ENCODE assay signal across 8 cellular contexts in genomic region chr7:155380221-155380861, GRCh38.
DNase-seq lines count a peak whose midpoint lies in the region; ATAC-seq and TF ChIP-seq lines count a peak whose summit lies in the region.

No MANE protein-coding gene starts in this region.

- H3K18ac ChIP-seq in trophoblast cell (ENCODE audit: low read length) = no peak overlapping the region

- no peak for TF ChIP-seq EP300 in gastroesophageal sphincter (IDR thresholded peaks at IDR 0.05)
- TF ChIP-seq EP300 in upper lobe of left lung (IDR thresholded peaks at IDR 0.05) = no peak

- no peak overlapping the region for H2BK5ac ChIP-seq in trophoblast cell (ENCODE audit: low read depth, low read length, poor library complexity)

- no peaks in the 10 kb centered on the region for H3K9me2 ChIP-seq in GM23248 (ENCODE audit: insufficient read depth)

- H3K14ac ChIP-seq in trophoblast cell (ENCODE audit: low read length) = no peak overlapping the region

- in situ Hi-C loops in GM23248 (cut with MboI) = no loop called here

- ATAC-seq in RWPE2 (ENCODE audit: low read depth) = peak; percentile 76
- ATAC-seq in gastroesophageal sphincter = no peak
- ATAC-seq in upper lobe of left lung (ENCODE audit: low FRiP score in 2 of 2) = peak; percentile 71 to 80

- peak; percentile 77 for TF ChIP-seq CTCF in LNCaP clone FGC (IDR thresholded peaks at IDR 0.05; ENCODE audit: control insufficient read depth, extremely low read depth, insufficient read depth)
- TF ChIP-seq CTCF in RWPE2 (IDR thresholded peaks at IDR 0.05; ENCODE audit: poor library complexity, severe bottlenecking) = peak; percentile 80
- peak in 3 of 4 experiments; percentile 23 to 72 (median 54) for TF ChIP-seq CTCF in gastroesophageal sphincter (IDR thresholded peaks at IDR 0.05)
- peak; percentile 28 to 75 (median 66) for TF ChIP-seq CTCF in upper lobe of left lung (IDR thresholded peaks at IDR 0.05)

- H3K4me3 ChIP-seq in GM23248 (no peak overlapping the region), LNCaP clone FGC (ENCODE audit: low read depth, low read length) (no peak overlapping the region), RWPE2 (ENCODE audit: severe bottlenecking) (no peak overlapping the region), gastroesophageal sphincter (no peak overlapping the region), trophoblast cell (ENCODE audit: low read depth, low read length) (no peak overlapping the region), upper lobe of left lung (no peak overlapping the region)

- H3K9ac ChIP-seq in GM23248 (no peak overlapping the region), trophoblast cell (ENCODE audit: low read length) (no peak overlapping the region)

- H2AFZ ChIP-seq in GM23248 (no peak overlapping the region), trophoblast cell (ENCODE audit: insufficient read depth, low read length, poor library complexity) (no peak overlapping the region)

- TF ChIP-seq POLR2A in gastroesophageal sphincter (IDR thresholded peaks at IDR 0.05) (no peak), upper lobe of left lung (IDR thresholded peaks at IDR 0.05) (no peak)

- H3K23ac ChIP-seq in trophoblast cell (ENCODE audit: low read length) = no peak overlapping the region

- H4K91ac ChIP-seq in trophoblast cell (ENCODE audit: low read depth, low read length) = no peak overlapping the region

- H4K8ac ChIP-seq in trophoblast cell (ENCODE audit: low read depth, low read length) = no peak overlapping the region

- H3K4me2 ChIP-seq in GM23248 (ENCODE audit: unreplicated experiment) = no peak overlapping the region
- H3K4me2 ChIP-seq in trophoblast cell (ENCODE audit: low read length) = no peak overlapping the region

- WGBS in GM23248 (ENCODE audit: low coverage in 1 of 2, low lambda C conversion rate in 2 of 2, missing lambda C conversion rate in 2 of 2), 2 experiments = 1% methylated on average over 18 of the region's 18 CpGs
- 0 to 5% methylated on average over 3 to 18 of the region's 18 CpGs for WGBS in gastroesophageal sphincter (ENCODE audit: low coverage in 1 of 2), 2 donors
- no CpG with 5 or more reads among the region's 18 CpGs for WGBS in trophoblast cell (ENCODE audit: extremely low coverage, insufficient coverage, insufficient read length)
- WGBS in upper lobe of left lung, 2 donors = 4 to 5% methylated on average over 18 of the region's 18 CpGs

- no peaks in the 10 kb centered on the region for H4K20me1 ChIP-seq in GM23248 (ENCODE audit: insufficient read depth)

- no peak overlapping the region for H4K12ac ChIP-seq in trophoblast cell (ENCODE audit: low read depth, low read length)

- H3K4ac ChIP-seq in trophoblast cell (ENCODE audit: low read depth, low read length) = no peak overlapping the region

- H3K27me3 ChIP-seq in GM23248 (replicated peaks; ENCODE audit: insufficient read depth) (peaks cover 87% of the 10 kb centered on the region), RWPE2 (ENCODE audit: insufficient read depth, poor library complexity, severe bottlenecking) (peaks cover 99% of the 10 kb centered on the region), gastroesophageal sphincter (peaks cover 100% of the 10 kb centered on the region), trophoblast cell (ENCODE audit: insufficient read depth, low read length) (peaks cover 73% of the 10 kb centered on the region), upper lobe of left lung (peaks cover 0 to 82% (median 41%) of the 10 kb centered on the region in 4 donors)

- H3K36me3 ChIP-seq in GM23248 (ENCODE audit: low read depth) (no peaks in the 10 kb centered on the region), RWPE2 (ENCODE audit: low read depth) (no peaks in the 10 kb centered on the region), gastroesophageal sphincter (no peaks in the 10 kb centered on the region), trophoblast cell (ENCODE audit: control insufficient read depth in 1 of 2, insufficient read depth in 2 of 2, low read length in 2 of 2) (no peaks in the 10 kb centered on the region), upper lobe of left lung (no peaks in the 10 kb centered on the region)

- no peak overlapping the region for H2AK5ac ChIP-seq in trophoblast cell (ENCODE audit: low read length)

- H3F3A ChIP-seq in GM23248 (ENCODE audit: insufficient read depth) = no peaks in the 10 kb centered on the region

- H3K79me1 ChIP-seq in trophoblast cell (ENCODE audit: low read length) = no peaks in the 10 kb centered on the region

- H2BK120ac ChIP-seq in trophoblast cell (ENCODE audit: insufficient read depth, low read length, poor library complexity) = no peak overlapping the region

- H3K79me2 ChIP-seq in GM23248 (ENCODE audit: insufficient read depth) = no peaks in the 10 kb centered on the region
- H3K79me2 ChIP-seq in trophoblast cell (ENCODE audit: control insufficient read depth, insufficient read depth, low read length, poor library complexity) = no peaks in the 10 kb centered on the region

- H2BK12ac ChIP-seq in trophoblast cell (ENCODE audit: low read length) = no peak overlapping the region

- peak; percentile 50 for DNase-seq in EL
- peak; percentile 89 for DNase-seq in GM23248
- DNase-seq in LNCaP clone FGC (ENCODE audit: low read depth) = peak; percentile 56
- DNase-seq in RWPE2 (ENCODE audit: low spot score) = no peak
- peak; percentile 31 for DNase-seq in activated effector memory CD4-positive, alpha-beta T cell treated with Interleukin-2 at 50 U/mL for 16 hours
- DNase-seq in trophoblast cell = peak; percentile 54 to 87
- peak; percentile 33 to 73 for DNase-seq in upper lobe of left lung

- H3K9me3 ChIP-seq in GM23248 (ENCODE audit: low read depth) (no peaks in the 10 kb centered on the region), RWPE2 (ENCODE audit: severe bottlenecking) (no peaks in the 10 kb centered on the region), gastroesophageal sphincter (no peaks in the 10 kb centered on the region), trophoblast cell (ENCODE audit: insufficient read depth, low read depth, low read length) (peaks cover 6% of the 10 kb centered on the region), upper lobe of left lung (no peaks in the 10 kb centered on the region)

- H3K27ac ChIP-seq in GM23248 (no peak overlapping the region), RWPE2 (ENCODE audit: poor library complexity, severe bottlenecking) (no peak overlapping the region), gastroesophageal sphincter (no peak overlapping the region), trophoblast cell (ENCODE audit: low read depth, low read length) (no peak overlapping the region), upper lobe of left lung (no peak overlapping the region)

- H3K4me1 ChIP-seq in GM23248 (ENCODE audit: insufficient read depth) = no peaks in the 10 kb centered on the region
- H3K4me1 ChIP-seq in RWPE2 (ENCODE audit: insufficient read depth, poor library complexity, severe bottlenecking) = no peaks in the 10 kb centered on the region
- peaks cover 0 to 45% (median 23%) of the 10 kb centered on the region in 3 donors for H3K4me1 ChIP-seq in gastroesophageal sphincter
- H3K4me1 ChIP-seq in trophoblast cell (ENCODE audit: control insufficient read depth in 1 of 2, insufficient read depth in 2 of 2, low read length in 2 of 2) = peaks cover 5 to 6% of the 10 kb centered on the region in 2 experiments
- peaks cover 19 to 47% (median 33%) of the 10 kb centered on the region in 4 donors for H3K4me1 ChIP-seq in upper lobe of left lung
